ENCODE assay signal across 8 cellular contexts in the genomic region with DNA sequence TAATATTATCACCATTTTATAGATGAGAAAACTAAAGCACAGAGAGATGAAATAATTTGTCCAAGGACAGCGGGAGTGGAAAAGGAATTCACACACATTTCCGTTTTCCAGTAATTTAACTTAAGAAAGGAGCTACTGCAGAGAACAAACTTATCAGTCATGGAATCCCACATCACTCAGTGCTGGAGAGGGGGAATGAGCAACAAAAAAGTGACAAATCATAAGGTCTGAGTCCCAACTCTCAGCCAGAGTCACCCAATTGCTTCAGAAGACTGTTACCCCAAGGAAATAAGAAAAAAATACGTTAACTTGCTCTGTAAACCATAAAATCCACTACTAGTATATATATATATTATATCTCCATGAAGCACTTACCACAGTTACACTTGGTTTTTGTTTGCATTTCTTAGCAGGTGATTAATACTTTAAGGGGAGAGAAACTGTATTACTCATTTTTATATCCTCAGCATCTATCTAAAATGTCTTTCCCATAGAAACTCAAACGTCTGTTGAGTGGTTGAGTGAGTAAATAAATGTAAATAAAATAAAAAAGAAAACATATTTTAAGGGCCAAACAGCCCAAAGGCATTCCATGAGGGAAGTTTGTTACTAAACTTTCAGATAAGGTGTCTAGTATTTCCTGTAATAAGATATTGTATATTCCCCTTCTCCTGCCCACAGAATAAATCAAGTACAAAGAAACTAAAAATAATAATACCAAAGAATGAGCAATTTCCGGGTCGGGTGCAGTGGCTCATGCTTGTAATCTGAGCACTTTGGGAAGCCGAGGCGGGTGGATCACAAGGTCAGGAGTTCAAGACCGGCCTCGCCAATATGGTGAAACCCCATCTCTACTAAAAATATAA.
DNase-seq lines count a peak whose midpoint lies in the region; ATAC-seq lines count a peak whose summit lies in the region.

No MANE protein-coding gene starts in this region.

- H3K27me3 Mint-ChIP-seq in activated T-helper 2 cell treated with anti-CD3 and anti-CD28 coated beads, Interferon-gamma antibody, Interleukin-2, Interleukin-4, amounts not matched to agents 10 μg/mL and 5 μg/mL and 100 μg/mL, durations not matched to agents 14 hours and 24 hours and 36 hours (ENCODE audit: low read depth) = no peaks in the 10 kb centered on the region
- no peaks in the 10 kb centered on the region for H3K27me3 Mint-ChIP-seq in memory B cell

- H3K4me3 ChIP-seq in ACC112 (ENCODE audit: low read depth, low read length) = 0 out of 2 replicates have a peak overlapping the region, but pooled peaks have one; percentile 5

- no peak overlapping the region for H2AFZ ChIP-seq in ACC112 (ENCODE audit: low read length, unreplicated experiment)

- ATAC-seq in memory B cell (ENCODE audit: low read depth) (no peak), GM21825 (IDR thresholded peaks at IDR 0.05; ENCODE audit: unreplicated experiment) (no peak), HG03460 (IDR thresholded peaks at IDR 0.05; ENCODE audit: unreplicated experiment) (no peak)

- intact Hi-C loops in activated T-helper 2 cell treated with anti-CD3 and anti-CD28 coated beads, Interferon-gamma antibody, Interleukin-2, Interleukin-4, amounts not matched to agents 10 μg/mL and 5 μg/mL and 100 μg/mL, durations not matched to agents 14 hours and 24 hours and 36 hours (cut with micrococcal nuclease) = loop anchor here (1.0 kb wide), 1 partner anchor 78 kb away; no protein-coding TSS in a partner anchor

- no peaks in the 10 kb centered on the region for H3K27me3 ChIP-seq in ACC112 (ENCODE audit: insufficient read depth, low read length)

- DNase-seq in KBM-7 (peak; percentile 19), memory B cell (ENCODE audit: low spot score in 2 of 2) (no peak), DMS 273 (lab: John Stamatoyannopoulos, UW; ENCODE audit: unreplicated experiment) (no peak), occipital lobe (lab: John Stamatoyannopoulos, UW) (no peak)
- no peak for DNase-seq in activated T-helper 2 cell treated with anti-CD3 and anti-CD28 coated beads, Interferon-gamma antibody, Interleukin-2, Interleukin-4, amounts not matched to agents 10 μg/mL and 5 μg/mL and 100 μg/mL, durations not matched to agents 14 hours and 24 hours and 36 hours (ENCODE audit: low spot score)

- H3K27ac Mint-ChIP-seq in activated T-helper 2 cell treated with anti-CD3 and anti-CD28 coated beads, Interferon-gamma antibody, Interleukin-2, Interleukin-4, amounts not matched to agents 10 μg/mL and 5 μg/mL and 100 μg/mL, durations not matched to agents 14 hours and 24 hours and 36 hours = peak overlapping the region; percentile 64
- peak overlapping the region; percentile 36 for H3K27ac Mint-ChIP-seq in memory B cell

- peak overlapping the region; percentile 67 for H3K4me3 Mint-ChIP-seq in activated T-helper 2 cell treated with anti-CD3 and anti-CD28 coated beads, Interferon-gamma antibody, Interleukin-2, Interleukin-4, amounts not matched to agents 10 μg/mL and 5 μg/mL and 100 μg/mL, durations not matched to agents 14 hours and 24 hours and 36 hours (ENCODE audit: low read depth)
- H3K4me3 Mint-ChIP-seq in memory B cell = peak overlapping the region; percentile 69

- peaks cover 68% of the 10 kb centered on the region for H3K4me1 ChIP-seq in ACC112 (ENCODE audit: control insufficient read depth, insufficient read depth, low read length, unreplicated experiment)

- peaks cover 24% of the 10 kb centered on the region for H3K36me3 ChIP-seq in ACC112 (ENCODE audit: insufficient read depth, low read length)

- in situ Hi-C loops in KBM-7 (cut with MboI; ENCODE audit: low pct_unique_long_range_greater_than_20kb, low sequenced_read_pairs) = no loop called here

- peak overlapping the region; percentile 100 for H3K27ac ChIP-seq in ACC112 (ENCODE audit: low read depth, low read length)

- H3K79me2 ChIP-seq in ACC112 (ENCODE audit: control insufficient read depth, insufficient read depth, low read length, unreplicated experiment) = peaks cover 56% of the 10 kb centered on the region

- H3K36me3 Mint-ChIP-seq in activated T-helper 2 cell treated with anti-CD3 and anti-CD28 coated beads, Interferon-gamma antibody, Interleukin-2, Interleukin-4, amounts not matched to agents 10 μg/mL and 5 μg/mL and 100 μg/mL, durations not matched to agents 14 hours and 24 hours and 36 hours (ENCODE audit: low read depth) = peaks cover 43% of the 10 kb centered on the region
- peaks cover 27% of the 10 kb centered on the region for H3K36me3 Mint-ChIP-seq in memory B cell

- no peaks in the 10 kb centered on the region for H3K9me3 Mint-ChIP-seq in activated T-helper 2 cell treated with anti-CD3 and anti-CD28 coated beads, Interferon-gamma antibody, Interleukin-2, Interleukin-4, amounts not matched to agents 10 μg/mL and 5 μg/mL and 100 μg/mL, durations not matched to agents 14 hours and 24 hours and 36 hours
- no peaks in the 10 kb centered on the region for H3K9me3 Mint-ChIP-seq in memory B cell

- peaks cover 74% of the 10 kb centered on the region for H3K4me1 Mint-ChIP-seq in activated T-helper 2 cell treated with anti-CD3 and anti-CD28 coated beads, Interferon-gamma antibody, Interleukin-2, Interleukin-4, amounts not matched to agents 10 μg/mL and 5 μg/mL and 100 μg/mL, durations not matched to agents 14 hours and 24 hours and 36 hours (ENCODE audit: low read depth)
- peaks cover 61% of the 10 kb centered on the region for H3K4me1 Mint-ChIP-seq in memory B cell
